30 cellular contexts compared by ENCODE assay signal in genomic region chr10:49381111-49381900, GRCh38. TPM values are rescaled to one million over a fixed set of nuclear protein-coding genes. Genes with fewer than 3 reads are reported as not detected.
"Had no signal": no experiment of that assay in that cellular context is flagged by ENCODE, and none has a peak within 500 bp of the region (broad histone marks: within the 10 kb centered on the region; RNA-seq: fewer than 3 reads in every experiment).

No MANE protein-coding gene starts in this region.

- H3K27ac ChIP-seq: ascending aorta, body of pancreas, Peyer's patch, RWPE1, SJSA1 had no signal

- H3K9me3 ChIP-seq: ascending aorta, body of pancreas, Peyer's patch, SJSA1 had no signal

- H3K4me3 ChIP-seq: ascending aorta, body of pancreas, Peyer's patch, SJSA1 had no signal

- FAIRE-seq: bronchial epithelial cell had no signal

- H3K36me3 ChIP-seq: ascending aorta, Peyer's patch, SJSA1 had no signal

- H3K4me1 ChIP-seq: ascending aorta, body of pancreas, Peyer's patch, SJSA1 had no signal

- H3K27me3 ChIP-seq: ascending aorta, body of pancreas, Peyer's patch, SJSA1 had no signal

- ATAC-seq: activated CD8-positive, alpha-beta T cell treated with anti-CD3 and anti-CD28 coated beads, Interleukin-2, amount 10 ng/mL, durations not matched to agents 7 days and 5 days; activated naive CD4-positive, alpha-beta T cell treated with anti-CD3 and anti-CD28 coated beads, Interleukin-2, amount 50 U/mL, for 72 hours; activated naive CD8-positive, alpha-beta T cell treated with anti-CD3 and anti-CD28 coated beads, Interleukin-2, amount 50 U/mL, for 24 hours; body of pancreas; SK-N-SH treated with all-trans-retinoic acid at 6 μM for 48 hours; WTC11 had no signal

- DNase-seq: activated CD4-positive, alpha-beta T cell treated with anti-CD3 and anti-CD28 coated beads for 48 hours; activated CD4-positive, alpha-beta T cell treated with anti-CD3 and anti-CD28 coated beads, Interleukin-2, amount 50 U/mL, for 4 hours; activated CD4-positive, CD25-positive, alpha-beta regulatory T cell treated with anti-CD3 and anti-CD28 coated beads, Interleukin-2, amount 50 U/mL, for 72 hours; activated CD8-positive, alpha-beta T cell treated with anti-CD3 and anti-CD28 coated beads, Interleukin-2, amount 10 ng/mL, durations not matched to agents 7 days and 5 days; activated effector memory CD4-positive, alpha-beta T cell treated with anti-CD3 and anti-CD28 coated beads, Interleukin-2, amount 50 U/mL, for 16 hours; activated naive CD4-positive, alpha-beta T cell treated with Interleukin-2 at 50 U/mL for 16 hours; activated naive CD8-positive, alpha-beta T cell treated with anti-CD3 and anti-CD28 coated beads, Interleukin-2, amount 50 U/mL, for 24 hours; activated T-cell treated with anti-CD3 and anti-CD28 coated beads, Interleukin-2, amount 50 U/mL, for 4 hours; amniotic stem cell; body of pancreas; central memory CD4-positive, alpha-beta T cell; Karpas-422; MM.1S; NCI-H1105; NCI-H1436; NCI-H187; NCI-H2081; NCI-H446; NCI-H524; Peyer's patch; SHP77; SW 1271 had no signal

RNA-seq across cellular contexts. Expression of gene DRGX, which starts 14.6 kb away (rescaled TPM):
- total RNA-seq: activated CD8-positive, alpha-beta T cell treated with anti-CD3 and anti-CD28 coated beads, Interleukin-2, amount 10 ng/mL, durations not matched to agents 7 days and 5 days; activated naive CD4-positive, alpha-beta T cell treated with anti-CD3 and anti-CD28 coated beads, Interleukin-2, amount 50 U/mL, for 72 hours; activated T-cell treated with anti-CD3 and anti-CD28 coated beads, Interleukin-2, amount 50 U/mL, for 4 hours; ascending aorta; body of pancreas; bronchial epithelial cell; Peyer's patch; SJSA1; T-helper 1 cell treated with Interleukin-12 subunit alpha and Interleukin-12 subunit beta and Interleukin-4 antibody, amounts not matched to agents 30 ng/mL and 1 ng/mL, for 36 hours; WTC11 had no signal
